31 cellular contexts compared by ENCODE assay signal in the genomic region with DNA sequence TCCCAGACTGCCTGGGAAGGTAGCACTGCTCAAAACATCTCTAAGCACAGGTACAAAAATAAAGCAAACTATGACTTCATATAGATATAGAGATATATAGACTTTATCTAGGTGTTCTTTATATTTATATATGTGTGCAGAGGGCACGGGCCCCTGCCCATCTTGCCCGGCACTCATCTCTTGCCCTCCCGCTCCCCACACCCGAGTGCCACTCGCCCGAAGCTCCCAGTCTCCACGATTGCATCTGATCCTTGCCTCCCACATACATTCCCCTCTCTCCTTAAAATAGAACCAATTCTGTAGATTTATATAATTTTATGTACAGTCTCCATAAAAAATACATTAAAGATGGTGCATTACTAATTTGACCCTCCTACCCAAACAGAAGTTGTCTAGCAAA. TPM values are rescaled to one million over a fixed set of nuclear protein-coding genes. Genes with fewer than 3 reads are reported as not detected.
"Had no signal": no experiment of that assay in that cellular context is flagged by ENCODE, and none has a peak within 500 bp of the region (broad histone marks: within the 10 kb centered on the region; RNA-seq: fewer than 3 reads in every experiment).

No MANE protein-coding gene starts in this region.

- H3K4me1 Mint-ChIP-seq: activated naive CD4-positive, alpha-beta T cell treated with anti-CD3 and anti-CD28 coated beads, Interleukin-2, amount 50 U/mL, for 24 hours had no signal

- DNase-seq: activated CD4-positive, alpha-beta T cell treated with anti-CD3 and anti-CD28 coated beads, Interleukin-2, amount 10 ng/mL, durations not matched to agents 24 days and 14 days; activated CD4-positive, alpha-beta T cell treated with anti-CD3 and anti-CD28 coated beads, Interleukin-2, amount 50 U/mL, for 48 hours; activated effector memory CD4-positive, alpha-beta T cell treated with Interleukin-2 at 50 U/mL for 16 hours; activated naive CD4-positive, alpha-beta T cell; amygdala; cerebellar nuclear complex; Karpas-422; MM.1S; NCI-H1105; NCI-H1436 treated with DMSO at 0.1 percent for 48 hours; NCI-H187; NCI-H2081; NCI-H510A treated with DMSO at 0.1 percent for 48 hours; NCI-H69; NK-92 treated with Interleukin-12 subunit alpha and Interleukin-12 subunit beta, amount 100 ng/mL, for 24 hours; SJCRH30; SK-N-SH; T-helper 1 cell had no signal

- H3K9me3 ChIP-seq: SJCRH30, SK-N-SH had no signal

- H3K27me3 ChIP-seq: cardiac muscle cell, SJCRH30 had no signal

- H3K27me3 Mint-ChIP-seq: activated CD4-positive, alpha-beta T cell treated with anti-CD3 and anti-CD28 coated beads, Interleukin-2, amount 10 ng/mL, durations not matched to agents 24 days and 14 days; activated CD8-positive, alpha-beta memory T cell treated with anti-CD3 and anti-CD28 coated beads, Interleukin-2, amount 10 ng/mL, durations not matched to agents 7 days and 5 days; activated naive CD4-positive, alpha-beta T cell treated with anti-CD3 and anti-CD28 coated beads, Interleukin-2, amount 50 U/mL, for 24 hours; activated T-cell treated with anti-CD3 and anti-CD28 coated beads, Interleukin-2, amount 50 U/mL, for 24 hours; brain had no signal

- H3K36me3 ChIP-seq: cardiac muscle cell, SJCRH30 had no signal

- H3K4me2 ChIP-seq: SK-N-SH had no signal

- H3K9ac ChIP-seq: SK-N-SH had no signal

- H3K4me3 ChIP-seq: cardiac muscle cell, K562, SJCRH30 had no signal

- H3K27ac Mint-ChIP-seq: activated CD4-positive, alpha-beta T cell treated with anti-CD3 and anti-CD28 coated beads, Interleukin-2, amount 10 ng/mL, durations not matched to agents 24 days and 14 days; activated CD8-positive, alpha-beta memory T cell treated with anti-CD3 and anti-CD28 coated beads, Interleukin-2, amount 10 ng/mL, durations not matched to agents 7 days and 5 days; activated naive CD4-positive, alpha-beta T cell treated with anti-CD3 and anti-CD28 coated beads, Interleukin-2, amount 50 U/mL, for 24 hours; activated T-cell treated with anti-CD3 and anti-CD28 coated beads, Interleukin-2, amount 50 U/mL, for 24 hours; activated T-helper 1 cell treated with anti-CD3 and anti-CD28 coated beads, Interleukin-12 subunit alpha, Interleukin-12 subunit beta, Interleukin-2, Interleukin-4 antibody, amounts not matched to agents 30 ng/mL and 10 ng/mL and 1 ng/mL, durations not matched to agents 14 hours and 24 hours and 36 hours; brain had no signal

- H3K9me3 Mint-ChIP-seq: activated CD4-positive, alpha-beta T cell treated with anti-CD3 and anti-CD28 coated beads, Interleukin-2, amount 10 ng/mL, durations not matched to agents 24 days and 14 days; activated naive CD4-positive, alpha-beta T cell treated with anti-CD3 and anti-CD28 coated beads, Interleukin-2, amount 50 U/mL, for 24 hours; activated T-cell treated with anti-CD3 and anti-CD28 coated beads, Interleukin-2, amount 50 U/mL, for 24 hours; activated T-helper 1 cell treated with anti-CD3 and anti-CD28 coated beads, Interleukin-12 subunit alpha, Interleukin-12 subunit beta, Interleukin-2, Interleukin-4 antibody, amounts not matched to agents 30 ng/mL and 10 ng/mL and 1 ng/mL, durations not matched to agents 14 hours and 24 hours and 36 hours; brain had no signal

- H3K4me3 Mint-ChIP-seq: activated CD4-positive, alpha-beta T cell treated with anti-CD3 and anti-CD28 coated beads, Interleukin-2, amount 10 ng/mL, durations not matched to agents 24 days and 14 days; activated CD8-positive, alpha-beta memory T cell treated with anti-CD3 and anti-CD28 coated beads, Interleukin-2, amount 10 ng/mL, durations not matched to agents 7 days and 5 days; activated naive CD4-positive, alpha-beta T cell treated with anti-CD3 and anti-CD28 coated beads, Interleukin-2, amount 50 U/mL, for 24 hours; activated T-cell treated with anti-CD3 and anti-CD28 coated beads, Interleukin-2, amount 50 U/mL, for 24 hours; activated T-helper 1 cell treated with anti-CD3 and anti-CD28 coated beads, Interleukin-12 subunit alpha, Interleukin-12 subunit beta, Interleukin-2, Interleukin-4 antibody, amounts not matched to agents 30 ng/mL and 10 ng/mL and 1 ng/mL, durations not matched to agents 14 hours and 24 hours and 36 hours; brain had no signal

- ATAC-seq: activated CD4-positive, CD25-positive, alpha-beta regulatory T cell treated with anti-CD3 and anti-CD28 coated beads, Interleukin-2, amount 50 U/mL, for 24 hours; activated CD8-positive, alpha-beta memory T cell treated with anti-CD3 and anti-CD28 coated beads, Interleukin-2, amount 10 ng/mL, durations not matched to agents 7 days and 5 days; K562; Right ventricle myocardium inferior had no signal

- H3K4me1 ChIP-seq: SJCRH30 had no signal

- H3K27ac ChIP-seq: cardiac muscle cell, SJCRH30, WERI-Rb-1 had no signal

RNA-seq across cellular contexts. Expression of a gene that starts 55.5 kb away (rescaled TPM):
- total RNA-seq: SJCRH30 had no signal
- polyA plus RNA-seq: K562 had no signal

RNA-seq across cellular contexts. Expression of a gene that starts 56.0 kb away (rescaled TPM):
- total RNA-seq: activated CD4-positive, alpha-beta T cell treated with anti-CD3 and anti-CD28 coated beads, Interleukin-2, amount 10 ng/mL, durations not matched to agents 24 days and 14 days; activated CD8-positive, alpha-beta memory T cell treated with anti-CD3 and anti-CD28 coated beads, Interleukin-2, amount 10 ng/mL, durations not matched to agents 7 days and 5 days; activated T-helper 1 cell treated with anti-CD3 and anti-CD28 coated beads, Interleukin-12 subunit alpha, Interleukin-12 subunit beta, Interleukin-2, Interleukin-4 antibody, amounts not matched to agents 30 ng/mL and 10 ng/mL and 1 ng/mL, durations not matched to agents 14 hours and 24 hours and 36 hours; astrocyte; cardiac muscle cell; K562; Right ventricle myocardium inferior; RPMI7951; SJCRH30; T-helper 2 cell treated with Interferon-gamma antibody and Interleukin-4, amounts not matched to agents 100 ng/mL and 5 ng/mL, for 36 hours had no signal
- polyA plus RNA-seq: cardiac muscle cell, K562, SK-N-SH had no signal
